20 cellular contexts compared by ENCODE assay signal in the genomic region with DNA sequence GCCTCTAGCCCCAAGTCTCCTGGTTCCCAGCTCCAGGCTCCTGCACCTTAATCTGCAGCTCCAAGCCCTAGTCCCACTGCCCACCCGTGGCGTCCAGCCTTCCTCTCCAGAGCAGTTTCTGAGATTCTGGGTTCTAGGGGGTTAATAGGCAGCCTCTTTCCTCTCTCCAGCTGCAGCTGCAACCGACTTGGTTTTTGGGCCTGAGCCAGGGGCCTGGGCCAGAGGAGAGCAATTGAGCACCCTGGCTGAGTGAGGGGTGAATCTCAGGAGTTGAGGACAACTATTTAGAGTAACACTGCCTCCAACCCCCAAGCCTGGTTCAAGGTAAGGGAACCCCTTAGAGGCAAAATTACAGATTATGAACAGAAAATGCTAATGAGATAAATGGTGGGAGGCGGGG. TPM values are rescaled to one million over a fixed set of nuclear protein-coding genes. Genes with fewer than 3 reads are reported as not detected.
"Had no signal": no experiment of that assay in that cellular context is flagged by ENCODE, and none has a peak within 500 bp of the region (broad histone marks: within the 10 kb centered on the region; RNA-seq: fewer than 3 reads in every experiment).

No MANE protein-coding gene starts in this region.

- H3K27ac Mint-ChIP-seq: activated naive CD8-positive, alpha-beta T cell treated with anti-CD3 and anti-CD28 coated beads, Interleukin-2, amount 10 ng/mL, durations not matched to agents 7 days and 5 days; dendritic cell treated with granulocyte-macrophage colony-stimulating factor and Interleukin-4, amounts not matched to agents 40 ng/mL and 50 ng/mL, for 4 days; effector memory CD8-positive, alpha-beta T cell; immature natural killer cell; nephron progenitor cell; progenitor cell of endocrine pancreas had no signal

- DNase-seq: activated CD4-positive, alpha-beta T cell treated with anti-CD3 and anti-CD28 coated beads, Interleukin-2, amount 50 U/mL, for 1 hour; activated CD4-positive, CD25-positive, alpha-beta regulatory T cell; activated CD8-positive, alpha-beta memory T cell treated with anti-CD3 and anti-CD28 coated beads for 24 hours; activated naive CD8-positive, alpha-beta T cell treated with anti-CD3 and anti-CD28 coated beads, Interleukin-2, amount 10 ng/mL, durations not matched to agents 7 days and 5 days; cerebellar nuclear complex; effector memory CD8-positive, alpha-beta T cell; immature natural killer cell; lower lobe of right lung; nephron progenitor cell; right cardiac atrium; stimulated activated CD4-positive, alpha-beta T cell treated with anti-CD3 and anti-CD28 coated beads, Interleukin-4, amount 100 ng/mL, for 4 hours; stimulated activated CD8-positive, alpha-beta memory T cell treated with anti-CD3 and anti-CD28 coated beads, Interleukin-4, amount 100 ng/mL, for 48 hours; stimulated activated naive CD4-positive, alpha-beta T cell treated with Interleukin-2 at 50 U/mL for 16 hours; substantia nigra; transverse colon had no signal

- H3K36me3 ChIP-seq: lower lobe of right lung, transverse colon had no signal

- H3K27ac ChIP-seq: lower lobe of right lung, skin epidermis, transverse colon had no signal

- H3K9me3 ChIP-seq: lower lobe of right lung, transverse colon had no signal

- H3K4me3 ChIP-seq: lower lobe of right lung, skin epidermis, transverse colon had no signal

- H3K4me3 Mint-ChIP-seq: activated naive CD8-positive, alpha-beta T cell treated with anti-CD3 and anti-CD28 coated beads, Interleukin-2, amount 10 ng/mL, durations not matched to agents 7 days and 5 days; dendritic cell treated with granulocyte-macrophage colony-stimulating factor and Interleukin-4, amounts not matched to agents 40 ng/mL and 50 ng/mL, for 4 days; effector memory CD8-positive, alpha-beta T cell; immature natural killer cell; nephron progenitor cell had no signal

- H3K9me3 Mint-ChIP-seq: activated naive CD8-positive, alpha-beta T cell treated with anti-CD3 and anti-CD28 coated beads, Interleukin-2, amount 10 ng/mL, durations not matched to agents 7 days and 5 days; dendritic cell treated with granulocyte-macrophage colony-stimulating factor and Interleukin-4, amounts not matched to agents 40 ng/mL and 50 ng/mL, for 4 days; effector memory CD8-positive, alpha-beta T cell; immature natural killer cell had no signal

- ATAC-seq: effector memory CD8-positive, alpha-beta T cell; lower lobe of right lung; right cardiac atrium had no signal

- H3K36me3 Mint-ChIP-seq: activated naive CD8-positive, alpha-beta T cell treated with anti-CD3 and anti-CD28 coated beads, Interleukin-2, amount 10 ng/mL, durations not matched to agents 7 days and 5 days; immature natural killer cell had no signal

RNA-seq across cellular contexts. Expression of gene CHRM1, which starts 9.0 kb away (rescaled TPM):
- total RNA-seq: activated naive CD8-positive, alpha-beta T cell treated with anti-CD3 and anti-CD28 coated beads, Interleukin-2, amount 10 ng/mL, durations not matched to agents 7 days and 5 days; epithelial cell of proximal tubule; omental fat pad had no signal

RNA-seq across cellular contexts. Expression of gene SLC22A6, which starts 54.6 kb away (rescaled TPM):
- total RNA-seq: activated naive CD8-positive, alpha-beta T cell treated with anti-CD3 and anti-CD28 coated beads, Interleukin-2, amount 10 ng/mL, durations not matched to agents 7 days and 5 days; epithelial cell of proximal tubule; lower lobe of right lung; omental fat pad; progenitor cell of endocrine pancreas; right cardiac atrium; transverse colon had no signal
